In the genomic region with DNA sequence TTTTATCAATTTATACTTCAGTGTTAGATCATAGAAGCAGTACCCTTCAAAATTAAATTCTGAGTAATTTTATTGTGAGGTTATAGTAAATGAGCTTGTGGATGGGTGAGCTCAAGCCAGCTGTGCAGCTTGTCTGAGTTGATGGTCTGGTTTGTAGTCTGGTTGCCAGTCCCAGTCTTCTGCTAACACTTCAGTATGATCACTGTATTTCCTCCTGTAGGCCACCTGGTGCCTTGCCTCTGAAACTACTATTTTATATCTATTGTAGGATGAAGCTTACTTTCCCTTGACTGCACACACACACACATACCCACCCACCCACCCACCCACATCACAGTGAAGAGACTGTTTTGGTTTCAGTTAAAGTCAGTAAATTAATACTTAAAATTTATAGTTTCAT, we compare ENCODE assay signal across 8 cellular contexts.
DNase-seq lines count a peak whose midpoint lies in the region; TF ChIP-seq lines count a peak whose summit lies in the region.

No MANE protein-coding gene starts in this region.

- no peak overlapping the region for H3K27ac Mint-ChIP-seq in glutamatergic neuron (ENCODE audit: unreplicated experiment)

- no peaks in the 10 kb centered on the region for H3K4me1 Mint-ChIP-seq in glutamatergic neuron (ENCODE audit: low read depth, unreplicated experiment)

- peak; percentile 4 for DNase-seq in stimulated activated CD4-positive, alpha-beta T cell treated with anti-CD3 and anti-CD28 coated beads, Interleukin-2, amount 100 ng/mL, for 4 hours (ENCODE audit: low read depth)
- DNase-seq in stimulated activated CD4-positive, alpha-beta T cell treated with anti-CD3 and anti-CD28 coated beads, Interleukin-4, amount 100 ng/mL, for 1 hour = no peak
- peak; percentile 20 for DNase-seq in activated CD4-positive, alpha-beta T cell treated with anti-CD3 and anti-CD28 coated beads for 48 hours
- DNase-seq in left kidney (ENCODE audit: low read depth, low spot score) (peak; percentile 9), glutamatergic neuron (no peak), amniotic stem cell (lab: John Stamatoyannopoulos, UW) (no peak)
- DNase-seq in activated CD8-positive, alpha-beta memory T cell treated with anti-CD3 and anti-CD28 coated beads, Interleukin-2, amount 50 U/mL, for 48 hours = no peak

- no peak overlapping the region for H3K4me3 Mint-ChIP-seq in glutamatergic neuron (ENCODE audit: unreplicated experiment)

- no peaks in the 10 kb centered on the region for H3K36me3 ChIP-seq in KOPT-K1 (ENCODE audit: insufficient read depth, low read length)

- no peaks in the 10 kb centered on the region for H3K27me3 Mint-ChIP-seq in glutamatergic neuron (ENCODE audit: unreplicated experiment)

- no peak for TF ChIP-seq CTCF in glutamatergic neuron (IDR thresholded peaks at IDR 0.05; ENCODE audit: partially characterized antibody, unreplicated experiment)

- no peaks in the 10 kb centered on the region for H3K9me3 Mint-ChIP-seq in glutamatergic neuron (ENCODE audit: unreplicated experiment)

- H3K27ac ChIP-seq in KOPT-K1 (ENCODE audit: low read depth, low read length, poor library complexity, severe bottlenecking) = peak overlapping the region; percentile 24

- H3K36me3 Mint-ChIP-seq in glutamatergic neuron (ENCODE audit: unreplicated experiment) = no peaks in the 10 kb centered on the region

- no peaks in the 10 kb centered on the region for H3K9me3 ChIP-seq in KOPT-K1 (ENCODE audit: insufficient read depth, low read length, poor library complexity, severe bottlenecking)

Comparison
In these comparisons a context has a peak if more than half of its experiments do, and no peak if none do; other contexts are left out.
1. DNase-seq: peak in stimulated activated CD4-positive, alpha-beta T cell treated with anti-CD3 and anti-CD28 coated beads, Interleukin-2, amount 100 ng/mL, for 4 hours (single experiment), activated CD4-positive, alpha-beta T cell treated with anti-CD3 and anti-CD28 coated beads for 48 hours (single experiment) and left kidney (single experiment); none in stimulated activated CD4-positive, alpha-beta T cell treated with anti-CD3 and anti-CD28 coated beads, Interleukin-4, amount 100 ng/mL, for 1 hour (single experiment), glutamatergic neuron (single experiment), amniotic stem cell (single experiment) and activated CD8-positive, alpha-beta memory T cell treated with anti-CD3 and anti-CD28 coated beads, Interleukin-2, amount 50 U/mL, for 48 hours (single experiment).